In the genomic region with DNA sequence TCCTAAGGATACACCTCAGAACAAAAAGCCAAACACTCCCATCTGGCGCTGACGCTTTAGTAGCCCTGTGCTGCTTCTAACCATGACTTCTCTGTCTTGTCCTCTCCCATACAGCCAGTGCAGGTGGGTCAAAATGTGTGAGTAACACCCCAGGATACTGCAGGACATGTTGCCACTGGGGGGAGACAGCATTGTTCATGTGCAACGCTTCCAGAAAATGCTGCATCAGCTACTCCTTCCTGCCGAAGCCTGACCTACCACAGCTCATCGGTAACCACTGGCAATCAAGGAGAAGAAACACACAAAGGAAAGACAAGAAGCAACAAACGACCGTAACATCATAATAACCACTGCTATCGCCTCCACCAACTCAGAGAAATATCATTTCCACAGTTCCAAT, we compare ENCODE assay signal across 9 cellular contexts. TPM values are rescaled to one million over a fixed set of nuclear protein-coding genes. Genes with fewer than 3 reads are reported as not detected.
DNase-seq lines count a peak whose midpoint lies in the region; ATAC-seq and TF ChIP-seq lines count a peak whose summit lies in the region.
"Had no signal": no experiment of that assay in that cellular context is flagged by ENCODE, and none has a peak within 500 bp of the region (broad histone marks: within the 10 kb centered on the region; RNA-seq: fewer than 3 reads in every experiment).

No MANE protein-coding gene starts in this region.

- intact Hi-C loops in testis (cut with DNase I; ENCODE audit: low total_unique reads), result no loop called here

- H2AFZ ChIP-seq in DND-41 (ENCODE audit: low read depth, low read length), result no peak overlapping the region

- peaks cover 12% of the 10 kb centered on the region for H3K27me3 ChIP-seq in DND-41 (ENCODE audit: insufficient read depth, low read length, poor library complexity)
- peaks cover 67% of the 10 kb centered on the region for H3K27me3 ChIP-seq in H7 (ENCODE audit: control insufficient read depth, insufficient read depth, low read length)
- H3K27me3 ChIP-seq in testis, result no peaks in the 10 kb centered on the region
- H3K27me3 ChIP-seq: Peyer's patch had no signal

- TF ChIP-seq POLR2A in testis (IDR thresholded peaks at IDR 0.05), result no peak

- DNase-seq in DND-41 (no peak), H7 (peak; percentile 48), SK-MEL-5 (ENCODE audit: low read depth, low spot score) (peak; percentile 54), glutamatergic neuron (no peak), NCI-H1048 (lab: John Stamatoyannopoulos, UW) (no peak), testis (no peak), T1000 (lab: John Stamatoyannopoulos, UW) (no peak)

- H3K79me2 ChIP-seq in DND-41 (ENCODE audit: insufficient read depth, low read length), result no peaks in the 10 kb centered on the region

- in situ Hi-C loops in SK-MEL-5 (cut with HindIII; ENCODE audit: low pct_unique_long_range_greater_than_20kb, low sequenced_read_pairs), result no loop called here

- no peak overlapping the region for H3K9ac ChIP-seq in DND-41 (ENCODE audit: low read depth, low read length)

- H3K4me2 ChIP-seq in DND-41 (ENCODE audit: insufficient read depth, low read length), result no peak overlapping the region

- H3K4me1 ChIP-seq in DND-41 (ENCODE audit: insufficient read depth, low read length) (no peaks in the 10 kb centered on the region), testis (no peaks in the 10 kb centered on the region)
- H3K4me1 ChIP-seq: Peyer's patch had no signal

- H3K4me3 Mint-ChIP-seq in glutamatergic neuron (ENCODE audit: unreplicated experiment), result no peak overlapping the region

- H3K27me3 Mint-ChIP-seq in glutamatergic neuron (ENCODE audit: unreplicated experiment), result peaks cover 3% of the 10 kb centered on the region

- WGBS in testis, 2 donors, result 53 to 61% methylated on average over 8 of the region's 8 CpGs

- no peaks in the 10 kb centered on the region for H3K36me3 ChIP-seq in DND-41 (ENCODE audit: insufficient read depth, low read length)
- no peaks in the 10 kb centered on the region for H3K36me3 ChIP-seq in H7 (replicated peaks; ENCODE audit: control insufficient read depth, insufficient read depth, low read length)
- no peaks in the 10 kb centered on the region for H3K36me3 ChIP-seq in testis (ENCODE audit: low read depth, missing control alignments)
- H3K36me3 ChIP-seq: Peyer's patch had no signal

- H3K4me1 Mint-ChIP-seq in glutamatergic neuron (ENCODE audit: low read depth, unreplicated experiment), result peaks cover 11% of the 10 kb centered on the region

- ATAC-seq in DND-41 (ENCODE audit: insufficient read depth, low read depth), result 0 out of 3 replicates have a peak, but pooled peaks have one; percentile 39
- no peak for ATAC-seq in GM21367 (IDR thresholded peaks at IDR 0.05; ENCODE audit: unreplicated experiment)

- H3K4me3 ChIP-seq in DND-41 (ENCODE audit: low read depth in 1 of 2, low read length in 2 of 2) (no peak overlapping the region), H7 (ENCODE audit: insufficient read depth, low read depth, low read length) (no peak overlapping the region), testis (no peak overlapping the region)
- H3K4me3 ChIP-seq: Peyer's patch had no signal

- H3K27ac Mint-ChIP-seq in glutamatergic neuron (ENCODE audit: unreplicated experiment), result peak overlapping the region; percentile 28

- H4K20me1 ChIP-seq in DND-41 (ENCODE audit: insufficient read depth, low read length), result no peaks in the 10 kb centered on the region

- H3K27ac ChIP-seq in DND-41 (ENCODE audit: low read length) (no peak overlapping the region), testis (no peak overlapping the region)
- H3K27ac ChIP-seq: Peyer's patch had no signal

- no peaks in the 10 kb centered on the region for H3K9me3 Mint-ChIP-seq in glutamatergic neuron (ENCODE audit: unreplicated experiment)

- TF ChIP-seq CTCF in DND-41 (IDR thresholded peaks at IDR 0.05; ENCODE audit: borderline replicate concordance, extremely low read depth, low read length, poor library complexity, severe bottlenecking) (peak; percentile 15), glutamatergic neuron (IDR thresholded peaks at IDR 0.05; ENCODE audit: partially characterized antibody, unreplicated experiment) (no peak), testis (IDR thresholded peaks at IDR 0.05) (no peak)

- H3K9me3 ChIP-seq in DND-41 (ENCODE audit: insufficient read depth, low read length, severe bottlenecking), result no peaks in the 10 kb centered on the region
- no peaks in the 10 kb centered on the region for H3K9me3 ChIP-seq in testis
- H3K9me3 ChIP-seq: Peyer's patch had no signal

- H3K36me3 Mint-ChIP-seq in glutamatergic neuron (ENCODE audit: unreplicated experiment), result no peaks in the 10 kb centered on the region

RNA-seq across cellular contexts. Expression of a gene that starts 1.4 kb away (rescaled TPM):
- total RNA-seq in H7 (2014; rRNA removed; shearing (Covaris generic)), result not detected in 2 replicates
- not detected in 2 replicates for total RNA-seq in SK-MEL-5 (2014; rRNA removed; shearing (Covaris generic))
- not detected in 2 replicates for polyA plus RNA-seq in SK-MEL-5 (2015; cell fraction: cytosol; rRNA removed)
- polyA plus RNA-seq in SK-MEL-5 (2015; cell fraction: nucleus; rRNA removed), result not detected in 2 replicates
- not detected for total RNA-seq in glutamatergic neuron (ENCODE audit: unreplicated experiment)
- total RNA-seq in testis, result not detected
- polyA plus RNA-seq in testis (ENCODE audit: insufficient read depth, low read depth, low replicate concordance), result not detected
- total RNA-seq: Peyer's patch had no signal

RNA-seq across cellular contexts. Expression of a gene that starts 31.6 kb away (rescaled TPM):
- 1.7 and 2.1 TPM in 2 replicates for total RNA-seq in H7 (2014; rRNA removed; shearing (Covaris generic))
- 1.6 and 1.7 TPM in 2 replicates for total RNA-seq in SK-MEL-5 (2014; rRNA removed; shearing (Covaris generic))
- 3.0 and 6.1 TPM in 2 replicates for polyA plus RNA-seq in SK-MEL-5 (2015; cell fraction: cytosol; rRNA removed)
- 23.7 and 34.1 TPM in 2 replicates for polyA plus RNA-seq in SK-MEL-5 (2015; cell fraction: nucleus; rRNA removed)
- total RNA-seq in glutamatergic neuron (ENCODE audit: unreplicated experiment) (61.1 TPM), testis (10 to 100 TPM; 16.7 to 32.0 TPM)
- polyA plus RNA-seq in testis (ENCODE audit: insufficient read depth, low read depth, low replicate concordance), result 46.3 TPM

RNA-seq across cellular contexts. Expression of a gene that starts 31.9 kb away (rescaled TPM):
- not detected in 2 replicates for total RNA-seq in H7 (2014; rRNA removed; shearing (Covaris generic))
- total RNA-seq in SK-MEL-5 (2014; rRNA removed; shearing (Covaris generic)), result not detected in 2 replicates
- not detected in 2 replicates for polyA plus RNA-seq in SK-MEL-5 (2015; cell fraction: cytosol; rRNA removed)
- polyA plus RNA-seq in SK-MEL-5 (2015; cell fraction: nucleus; rRNA removed), result not detected in 2 replicates
- total RNA-seq in glutamatergic neuron (ENCODE audit: unreplicated experiment) (not detected), testis (not detected)
- polyA plus RNA-seq in testis (ENCODE audit: insufficient read depth, low read depth, low replicate concordance), result not detected
- total RNA-seq: Peyer's patch had no signal

RNA-seq across cellular contexts. Expression of a gene that starts 38.4 kb away (rescaled TPM):
- 24.0 and 27.9 TPM in 2 replicates for total RNA-seq in H7 (2014; rRNA removed; shearing (Covaris generic))
- 25.5 and 29.7 TPM in 2 replicates for total RNA-seq in SK-MEL-5 (2014; rRNA removed; shearing (Covaris generic))
- 28.3 and 33.4 TPM in 2 replicates for polyA plus RNA-seq in SK-MEL-5 (2015; cell fraction: cytosol; rRNA removed)
- polyA plus RNA-seq in SK-MEL-5 (2015; cell fraction: nucleus; rRNA removed), result 27.1 and 31.9 TPM in 2 replicates
- 15.3 TPM for total RNA-seq in glutamatergic neuron (ENCODE audit: unreplicated experiment)
- total RNA-seq in testis, result 10 to 100 TPM; 29.1 to 34.9 TPM
- polyA plus RNA-seq in testis (ENCODE audit: insufficient read depth, low read depth, low replicate concordance), result 21.2 TPM

Comparison
In these comparisons a context has a peak if more than half of its experiments do, and no peak if none do; other contexts are left out.
1. DNase-seq: peak in H7 (single experiment) and SK-MEL-5 (single experiment); none in DND-41 (single experiment), glutamatergic neuron (single experiment), NCI-H1048 (single experiment), testis (single experiment) and T1000 (single experiment).